In genomic region chr15:36390491-36390890, GRCh38 we compare ENCODE assay signal across 21 cellular contexts.
DNase-seq lines count a peak whose midpoint lies in the region; ATAC-seq, FAIRE-seq and TF ChIP-seq lines count a peak whose summit lies in the region.
"Had no signal": no experiment of that assay in that cellular context is flagged by ENCODE, and none has a peak within 500 bp of the region (broad histone marks: within the 10 kb centered on the region; RNA-seq: fewer than 3 reads in every experiment).

No MANE protein-coding gene starts in this region.

- no peaks in the 10 kb centered on the region for H3K79me2 ChIP-seq in GM23248 (ENCODE audit: insufficient read depth)

- no peaks in the 10 kb centered on the region for H3K27me3 ChIP-seq in GM23248 (replicated peaks; ENCODE audit: insufficient read depth)
- no peaks in the 10 kb centered on the region for H3K27me3 ChIP-seq in upper lobe of left lung
- H3K27me3 ChIP-seq: BLaER1 had no signal

- H3K4me1 Mint-ChIP-seq in mesothelial cell of epicardium, result peaks cover 52% of the 10 kb centered on the region
- H3K4me1 Mint-ChIP-seq: B cell; CD4-positive, CD25-positive, alpha-beta regulatory T cell; GM23338 had no signal

- no peak overlapping the region for H3K4me3 Mint-ChIP-seq in mesothelial cell of epicardium
- H3K4me3 Mint-ChIP-seq: B cell; CD4-positive, CD25-positive, alpha-beta regulatory T cell; CD8-positive, alpha-beta T cell; GM23338 had no signal

- H3K9ac ChIP-seq in GM23248, result no peak overlapping the region
- H3K9ac ChIP-seq: BLaER1 had no signal

- H3K27ac ChIP-seq in GM23248 (no peak overlapping the region), upper lobe of left lung (no peak overlapping the region)
- H3K27ac ChIP-seq: BLaER1, C4-2B had no signal

- H3K27me3 Mint-ChIP-seq in mesothelial cell of epicardium (ENCODE audit: low read depth), result no peaks in the 10 kb centered on the region
- H3K27me3 Mint-ChIP-seq: B cell; CD4-positive, CD25-positive, alpha-beta regulatory T cell had no signal

- DNase-seq in GM23248 (no peak), H54 (ENCODE audit: insufficient read length, low spot score) (no peak), RPMI7951 (ENCODE audit: low read depth) (peak; percentile 50), mesothelial cell of epicardium (ENCODE audit: low spot score in 2 of 2, unreplicated experiment in 2 of 2) (no peak), medulla oblongata (ENCODE audit: extremely low spot score) (no peak), HTR-8/SVneo (ENCODE audit: insufficient read length, low spot score) (no peak), upper lobe of left lung (no peak)
- DNase-seq: Caco-2; CD4-positive, CD25-positive, alpha-beta regulatory T cell; CD8-positive, alpha-beta T cell; DMS153; DND-41 had no signal

- 0 out of 2 replicates have a peak overlapping the region, but pooled peaks have one; percentile 6 for H2AFZ ChIP-seq in GM23248
- H2AFZ ChIP-seq: GM23338 had no signal

- H3K36me3 Mint-ChIP-seq in mesothelial cell of epicardium, result no peaks in the 10 kb centered on the region
- H3K36me3 Mint-ChIP-seq: CD4-positive, CD25-positive, alpha-beta regulatory T cell; CD8-positive, alpha-beta T cell had no signal

- H3K4me3 ChIP-seq in GM23248 (no peak overlapping the region), upper lobe of left lung (no peak overlapping the region)
- H3K4me3 ChIP-seq: BLaER1, GM23338, HAP-1 had no signal

- no peak for ATAC-seq in HG02840 (IDR thresholded peaks at IDR 0.05; ENCODE audit: low FRiP score, unreplicated experiment)
- ATAC-seq in upper lobe of left lung (ENCODE audit: low FRiP score in 2 of 2), result no peak
- ATAC-seq: CD8-positive, alpha-beta T cell; GM23338 had no signal

- 70 to 79% methylated on average over 2 of the region's 2 CpGs for WGBS in GM23248 (ENCODE audit: low coverage in 1 of 2, low lambda C conversion rate in 2 of 2, missing lambda C conversion rate in 2 of 2), 2 experiments
- WGBS in upper lobe of left lung, 2 donors, result 89 to 91% methylated on average over 2 of the region's 2 CpGs

- TF ChIP-seq POLR2A in H54 (IDR thresholded peaks at IDR 0.05; ENCODE audit: low read depth, low read length) (no peak), upper lobe of left lung (IDR thresholded peaks at IDR 0.05) (no peak)

- H3K4me2 ChIP-seq in GM23248 (ENCODE audit: unreplicated experiment), result no peak overlapping the region
- H3K4me2 ChIP-seq: BLaER1, GM23338 had no signal

- H3F3A ChIP-seq in GM23248 (ENCODE audit: insufficient read depth), result no peaks in the 10 kb centered on the region

- H3K9me3 ChIP-seq in GM23248 (ENCODE audit: low read depth), result no peaks in the 10 kb centered on the region
- H3K9me3 ChIP-seq in upper lobe of left lung, result no peaks in the 10 kb centered on the region
- H3K9me3 ChIP-seq: BLaER1, Caco-2, HAP-1 had no signal

- H3K4me1 ChIP-seq in GM23248 (ENCODE audit: insufficient read depth) (no peaks in the 10 kb centered on the region), upper lobe of left lung (no peaks in the 10 kb centered on the region)
- H3K4me1 ChIP-seq: BLaER1, Caco-2 had no signal

- peak overlapping the region; percentile 26 for H3K27ac Mint-ChIP-seq in mesothelial cell of epicardium
- H3K27ac Mint-ChIP-seq: B cell; CD4-positive, CD25-positive, alpha-beta regulatory T cell; CD8-positive, alpha-beta T cell; GM23338 had no signal

- no peaks in the 10 kb centered on the region for H3K9me2 ChIP-seq in GM23248 (ENCODE audit: insufficient read depth)

- no peaks in the 10 kb centered on the region for H4K20me1 ChIP-seq in GM23248 (ENCODE audit: insufficient read depth)
- H4K20me1 ChIP-seq: BLaER1 had no signal

- TF ChIP-seq CTCF in mesothelial cell of epicardium (IDR thresholded peaks at IDR 0.05; ENCODE audit: unreplicated experiment) (no peak), upper lobe of left lung (IDR thresholded peaks at IDR 0.05) (no peak)

- peaks cover 4% of the 10 kb centered on the region for H3K9me3 Mint-ChIP-seq in mesothelial cell of epicardium
- H3K9me3 Mint-ChIP-seq: CD4-positive, CD25-positive, alpha-beta regulatory T cell; CD8-positive, alpha-beta T cell; GM23338 had no signal

- H3K36me3 ChIP-seq in GM23248 (ENCODE audit: low read depth) (no peaks in the 10 kb centered on the region), upper lobe of left lung (no peaks in the 10 kb centered on the region)
- H3K36me3 ChIP-seq: BLaER1, HAP-1 had no signal

- in situ Hi-C loops in GM23248 (cut with MboI), result no loop called here

- TF ChIP-seq EP300 in upper lobe of left lung (IDR thresholded peaks at IDR 0.05), result no peak

- FAIRE-seq in H54 (lab: Jason Lieb, UNC) (peak; percentile 84), HTR-8/SVneo (lab: Jason Lieb, UNC) (no peak)
- FAIRE-seq: A204.1, G401.6, GM12892 had no signal
